In genomic region chr2:87455209-87455842, GRCh38 we compare ENCODE assay signal across 8 cellular contexts.
DNase-seq lines count a peak whose midpoint lies in the region; ATAC-seq, FAIRE-seq and TF ChIP-seq lines count a peak whose summit lies in the region.
"Not testable (repeated sequence)": the region's sequence is repeated elsewhere in the genome, so short reads cannot be mapped to it uniquely, and the experiment has no call there.

No MANE protein-coding gene starts in this region.

- H3K27me3 Mint-ChIP-seq in nephron (ENCODE audit: low read depth) = not testable (repeated sequence)

- 13 to 20% methylated on average over 8 to 9 of the region's 12 CpGs for WGBS in upper lobe of left lung, 2 donors

- peak overlapping the region in 2 of 3 experiments; percentile 45 to 59 for H3K4me3 Mint-ChIP-seq in nephron

- peaks cover 0 to 11% of the 10 kb centered on the region in 2 donors for H3K4me1 ChIP-seq in ascending aorta
- H3K4me1 ChIP-seq in foreskin keratinocyte, upper lobe of left lung: not testable (repeated sequence)

- peaks cover 15% of the 10 kb centered on the region for H3K4me1 Mint-ChIP-seq in nephron

- peak overlapping the region in 2 of 3 experiments; percentile 68 to 85 for H3K27ac Mint-ChIP-seq in nephron

- not testable (repeated sequence) for TF ChIP-seq CTCF in ascending aorta (IDR thresholded peaks at IDR 0.05); foreskin keratinocyte (conservative IDR thresholded peaks at IDR 0.05); nephron (IDR thresholded peaks at IDR 0.05; ENCODE audit: unreplicated experiment in 3 of 3); upper lobe of left lung (IDR thresholded peaks at IDR 0.05)

- FAIRE-seq in GM12892 (lab: Jason Lieb, UNC) (peak; percentile 82), RCC 7860 (lab: Jason Lieb, UNC) (peak; percentile 92)

- peak overlapping the region; percentile 36 to 61 for H3K4me3 ChIP-seq in ascending aorta
- peak overlapping the region in 3 of 4 donors; percentile 27 to 44 (median 36) for H3K4me3 ChIP-seq in upper lobe of left lung

- DNase-seq in GM12892 (ENCODE audit: insufficient read length); RCC 7860 (ENCODE audit: low spot score); ascending aorta (ENCODE audit: low spot score in 2 of 2); foreskin keratinocyte; upper lobe of left lung: not testable (repeated sequence)

- H3K27me3 ChIP-seq in ascending aorta, foreskin keratinocyte, upper lobe of left lung: not testable (repeated sequence)

- not testable (repeated sequence) for H3K9me3 ChIP-seq in ascending aorta, upper lobe of left lung

- intact Hi-C loops in ascending aorta (cut with DNase I) = not testable (repeated sequence)

- TF ChIP-seq POLR2A in GM12892 (IDR thresholded peaks at IDR 0.05; ENCODE audit: low read depth, low read length); upper lobe of left lung (IDR thresholded peaks at IDR 0.05): not testable (repeated sequence)

- H3K27ac ChIP-seq in ascending aorta (peak overlapping the region; percentile 78 to 87), upper lobe of left lung (peak overlapping the region; percentile 53 to 80 (median 72))
- H3K27ac ChIP-seq in foreskin keratinocyte = not testable (repeated sequence)

- H3K9me3 Mint-ChIP-seq in nephron = not testable (repeated sequence)

- not testable (repeated sequence) for H3K36me3 Mint-ChIP-seq in nephron (ENCODE audit: low read depth)

- not testable (repeated sequence) for H3K36me3 ChIP-seq in ascending aorta, upper lobe of left lung

- not testable (repeated sequence) for TF ChIP-seq EP300 in upper lobe of left lung (IDR thresholded peaks at IDR 0.05)

- ATAC-seq in GM21717 (IDR thresholded peaks at IDR 0.05; ENCODE audit: unreplicated experiment) = peak; percentile 39
- peak; percentile 45 for ATAC-seq in HG03139 (IDR thresholded peaks at IDR 0.05; ENCODE audit: unreplicated experiment)
- peak; percentile 80 for ATAC-seq in foreskin keratinocyte
- ATAC-seq in upper lobe of left lung (ENCODE audit: low FRiP score in 2 of 2) = peak; percentile 83 to 85
